ENCODE assay signal across 8 cellular contexts in the genomic region with DNA sequence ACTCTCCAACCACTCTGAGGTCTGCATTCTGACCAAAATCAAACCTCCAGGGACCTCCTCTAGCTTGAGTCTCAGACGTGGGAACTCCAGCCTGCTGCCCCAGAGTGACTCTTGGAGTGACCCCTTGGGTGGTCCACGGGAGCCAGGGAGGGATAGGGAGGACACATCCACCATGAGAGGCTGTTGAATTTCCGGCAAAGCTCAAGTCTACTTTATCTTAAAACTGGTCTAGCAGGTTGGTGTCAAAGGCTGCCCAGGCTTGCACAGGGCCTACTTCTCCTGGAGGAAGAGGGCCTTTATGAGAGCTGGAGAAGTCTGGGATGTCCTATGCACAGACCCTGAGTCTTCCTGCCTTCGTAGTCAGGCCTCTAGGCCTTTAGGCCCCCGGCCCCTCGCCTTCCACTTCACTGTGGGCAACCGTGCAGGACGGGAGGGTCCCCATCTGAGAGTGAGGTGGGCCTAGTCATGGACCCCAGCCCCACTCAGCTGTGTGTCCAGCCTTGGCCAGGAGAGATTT. TPM values are rescaled to one million over a fixed set of nuclear protein-coding genes. Genes with fewer than 3 reads are reported as not detected.
DNase-seq lines count a peak whose midpoint lies in the region; ATAC-seq and TF ChIP-seq lines count a peak whose summit lies in the region.

No MANE protein-coding gene starts in this region.

- peaks cover 82 to 84% of the 10 kb centered on the region in 2 donors for H3K4me1 ChIP-seq in gastrocnemius medialis

- H3K27me3 ChIP-seq in gastrocnemius medialis = no peaks in the 10 kb centered on the region

- peaks cover 12% of the 10 kb centered on the region for H3K36me3 Mint-ChIP-seq in Calu3 (ENCODE audit: insufficient read depth, unreplicated experiment)

- DNase-seq in Calu3 (peak; percentile 48), fibroblast of peridontal ligament (ENCODE audit: extremely low read depth) (peak; percentile 30), gastrocnemius medialis (peak in 1 of 2 donors; percentile 26)

- no peak for TF ChIP-seq CTCF in Calu3 (IDR thresholded peaks at IDR 0.05; ENCODE audit: unreplicated experiment)
- no peak for TF ChIP-seq CTCF in VCaP (conservative IDR thresholded peaks at IDR 0.05)
- no peak for TF ChIP-seq CTCF in gastrocnemius medialis (IDR thresholded peaks at IDR 0.05 in 4 of 5, conservative IDR thresholded peaks at IDR 0.05 in 1 of 5)

- CTCF ChIA-PET in Calu3 (lab: Charles Lee) = interaction anchor here (2.5 to 2.7 kb wide), 2 partner anchors 9 to 13 kb away, joined by 10 to 16 read pairs; a partner anchor contains a TSS

- in situ Hi-C loops in gastrocnemius medialis (cut with MboI; ENCODE audit: low sequenced_read_pairs in 4 of 4) = loop anchor here in 1 of 4 donors (25.0 kb wide), 1 partner anchor 785 kb away; a partner anchor contains a TSS

- no peaks in the 10 kb centered on the region for H3K9me3 Mint-ChIP-seq in Calu3 (ENCODE audit: low read depth, unreplicated experiment)

- peaks cover 50% of the 10 kb centered on the region for H3K4me1 Mint-ChIP-seq in Calu3 (ENCODE audit: low read depth, unreplicated experiment)

- H3K4me3 ChIP-seq in gastrocnemius medialis = no peak overlapping the region

- no peaks in the 10 kb centered on the region for H3K9me3 ChIP-seq in gastrocnemius medialis

- no TSS peak for BruUV-seq in Calu3 (replicated peaks; lab: Mats Ljungman, UMichigan)

- no peak for ATAC-seq in gastrocnemius medialis
- ATAC-seq in HG03108 (IDR thresholded peaks at IDR 0.05; ENCODE audit: unreplicated experiment) = no peak
- no peak for ATAC-seq in GM18873 (IDR thresholded peaks at IDR 0.05; ENCODE audit: low FRiP score, unreplicated experiment)
- no peak for ATAC-seq in HG03432 (IDR thresholded peaks at IDR 0.05; ENCODE audit: unreplicated experiment)
- no peak for ATAC-seq in HG03095 (IDR thresholded peaks at IDR 0.05; ENCODE audit: unreplicated experiment)

- intact Hi-C loops in Calu3 (cut with micrococcal nuclease; ENCODE audit: unreplicated experiment) (no loop called here), gastrocnemius medialis (cut with DNase I; ENCODE audit: low total_unique reads) (no loop called here)

- H3K4me3 Mint-ChIP-seq in Calu3 (ENCODE audit: low read depth, unreplicated experiment) = no peak overlapping the region

- H3K27ac Mint-ChIP-seq in Calu3 (ENCODE audit: unreplicated experiment) = peak overlapping the region; percentile 71

- TF ChIP-seq POLR2A in gastrocnemius medialis (IDR thresholded peaks at IDR 0.05) = no peak

- H3K27me3 Mint-ChIP-seq in Calu3 (ENCODE audit: unreplicated experiment) = no peaks in the 10 kb centered on the region

- H3K27ac ChIP-seq in VCaP (peak overlapping the region; percentile 100), gastrocnemius medialis (peak overlapping the region; percentile 95 to 99 (median 96))

- peaks cover 4 to 18% of the 10 kb centered on the region in 2 donors for H3K36me3 ChIP-seq in gastrocnemius medialis

RNA-seq across cellular contexts. Expression of a gene that starts 8.8 kb away (rescaled TPM):
- total RNA-seq in Calu3 (2022) (1.4 and 1.6 TPM in 2 replicates), gastrocnemius medialis (10 to 100 TPM in 2 of 4 donors, 1 to 10 TPM in 2; 3.3 to 50.5 (median 20.3) TPM)

RNA-seq across cellular contexts. Expression of a gene that starts 14.2 kb away (rescaled TPM):
- total RNA-seq in Calu3 (2022) = 40.6 and 44.6 TPM in 2 replicates
- total RNA-seq in gastrocnemius medialis = 100 to 1,000 TPM; 235 to 466 (median 387) TPM

RNA-seq across cellular contexts. Expression of a gene that starts 33.4 kb away (rescaled TPM):
- total RNA-seq in Calu3 (2022) (17.6 and 20.0 TPM in 2 replicates), gastrocnemius medialis (1 to 10 TPM; 4.5 to 8.1 (median 7.5) TPM)

RNA-seq across cellular contexts. Expression of a gene that starts 35.2 kb away (rescaled TPM):
- total RNA-seq in Calu3 (2022) (2.7 and 3.1 TPM in 2 replicates), gastrocnemius medialis (10 to 100 TPM; 12.6 to 27.4 (median 15.4) TPM)
